In the genomic region with DNA sequence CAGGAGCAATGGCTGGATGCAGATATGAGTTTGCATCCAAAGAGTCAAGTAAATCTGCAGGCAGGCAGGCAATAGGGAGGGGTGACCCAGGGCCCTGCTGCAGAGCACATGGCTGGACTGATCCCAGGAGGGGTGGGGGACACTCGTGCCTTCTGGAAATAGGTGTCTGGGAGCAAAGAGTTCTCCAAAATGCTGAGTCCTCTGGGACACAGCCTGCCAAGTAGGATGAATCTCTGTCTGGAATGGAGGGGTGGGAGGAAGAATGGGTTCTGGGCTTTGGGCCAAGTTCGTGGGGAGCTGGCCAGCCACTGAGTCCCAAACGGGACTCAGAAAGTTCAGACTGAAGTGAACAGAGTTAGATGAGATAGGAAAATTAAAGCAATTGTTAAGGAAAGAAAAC, we compare ENCODE assay signal across 12 cellular contexts.
DNase-seq lines count a peak whose midpoint lies in the region; ATAC-seq and TF ChIP-seq lines count a peak whose summit lies in the region.
"Had no signal": no experiment of that assay in that cellular context is flagged by ENCODE, and none has a peak within 500 bp of the region (broad histone marks: within the 10 kb centered on the region; RNA-seq: fewer than 3 reads in every experiment).

No MANE protein-coding gene starts in this region.

- H3K4me1 ChIP-seq in OCI-LY7 (ENCODE audit: insufficient read depth, low read length, poor library complexity, severe bottlenecking), result no peaks in the 10 kb centered on the region
- H3K4me1 ChIP-seq: parathyroid adenoma had no signal

- H3K27ac ChIP-seq in RWPE1, result peak overlapping the region; percentile 42; the same call in 1 of the 2 replicates
- H3K27ac ChIP-seq in WERI-Rb-1, result no peak overlapping the region
- no peak overlapping the region for H3K27ac ChIP-seq in OCI-LY7 (ENCODE audit: low read depth, low read length, poor library complexity, severe bottlenecking)
- H3K27ac ChIP-seq: parathyroid adenoma had no signal

- POLR2A ChIA-PET in RWPE1 (lab: Yijun Ruan, JAX; ENCODE audit: low non-redundant PET) (no interaction called here), OCI-LY7 (lab: Charles Lee) (no interaction called here)

- H3K4me3 ChIP-seq in AG10803 (ENCODE audit: low read length) (peak overlapping the region; percentile 26), fibroblast of the aortic adventitia (ENCODE audit: low read depth, low read length) (no peak overlapping the region), WERI-Rb-1 (ENCODE audit: low read depth, low read length) (no peak overlapping the region), OCI-LY7 (ENCODE audit: low read depth, low read length, poor library complexity, severe bottlenecking) (no peak overlapping the region)

- intact Hi-C loops in OCI-LY7 (cut with micrococcal nuclease; ENCODE audit: unreplicated experiment), result no loop called here

- H3K79me2 ChIP-seq in OCI-LY7 (ENCODE audit: insufficient read depth, low read depth, low read length), result no peaks in the 10 kb centered on the region
- H3K79me2 ChIP-seq: parathyroid adenoma had no signal

- BruUV-seq in OCI-LY7 (replicated peaks; lab: Mats Ljungman, UMichigan), result no TSS peak

- no peaks in the 10 kb centered on the region for H3K27me3 ChIP-seq in WERI-Rb-1 (ENCODE audit: insufficient read depth, low read depth, severe bottlenecking)

- H3K36me3 ChIP-seq in WERI-Rb-1, result no peaks in the 10 kb centered on the region
- H3K36me3 ChIP-seq in OCI-LY7 (ENCODE audit: insufficient read depth, low read length), result no peaks in the 10 kb centered on the region

- H3K4me2 ChIP-seq in OCI-LY7 (ENCODE audit: low read length), result no peak overlapping the region

- DNase-seq in AG10803 (ENCODE audit: low read depth), result peak; percentile 90
- DNase-seq in RWPE1 (ENCODE audit: low spot score), result peak; percentile 34
- peak; percentile 88 for DNase-seq in fibroblast of the aortic adventitia (ENCODE audit: low read depth)
- DNase-seq in omental fat pad (ENCODE audit: low spot score), result no peak
- no peak for DNase-seq in SW480 (ENCODE audit: low spot score)
- no peak for DNase-seq in WERI-Rb-1
- no peak for DNase-seq in OCI-LY7 (ENCODE audit: low spot score)
- DNase-seq: activated CD4-positive, alpha-beta T cell treated with anti-CD3 and anti-CD28 coated beads, Interleukin-2, amount 50 U/mL, for 1 hour; H7; NCI-H187 treated with DMSO at 0.1 percent for 48 hours had no signal

- H2AFZ ChIP-seq in OCI-LY7 (ENCODE audit: low read length), result no peak overlapping the region
- H2AFZ ChIP-seq: parathyroid adenoma had no signal

- H3K9me3 ChIP-seq in WERI-Rb-1 (ENCODE audit: severe bottlenecking) (no peaks in the 10 kb centered on the region), OCI-LY7 (ENCODE audit: low read length) (no peaks in the 10 kb centered on the region)

- CTCF ChIA-PET in RWPE1 (lab: Yijun Ruan, JAX), result no interaction called here
- CTCF ChIA-PET in OCI-LY7 (lab: Charles Lee; ENCODE audit: unreplicated experiment), result no interaction called here

- no peaks in the 10 kb centered on the region for H3K9me2 ChIP-seq in OCI-LY7 (ENCODE audit: insufficient read depth, low read length)

- H4K20me1 ChIP-seq in OCI-LY7 (ENCODE audit: insufficient read depth, low read length), result no peaks in the 10 kb centered on the region

- TF ChIP-seq CTCF in AG10803 (conservative IDR thresholded peaks at IDR 0.05; ENCODE audit: low read length) (no peak), RWPE1 (conservative IDR thresholded peaks at IDR 0.05; ENCODE audit: low read depth) (no peak), fibroblast of the aortic adventitia (IDR thresholded peaks at IDR 0.05; ENCODE audit: insufficient read depth, low read length) (no peak), omental fat pad (IDR thresholded peaks at IDR 0.05) (no peak), WERI-Rb-1 (IDR thresholded peaks at IDR 0.05; ENCODE audit: low read depth, low read length) (no peak), OCI-LY7 (conservative IDR thresholded peaks at IDR 0.05; ENCODE audit: low read length) (no peak)

- peak; percentile 54 for ATAC-seq in omental fat pad (ENCODE audit: low FRiP score)
- ATAC-seq in GM18907 (IDR thresholded peaks at IDR 0.05; ENCODE audit: unreplicated experiment), result no peak

Comparison
In these comparisons a context has a peak if more than half of its experiments do, and no peak if none do; other contexts are left out.
1. DNase-seq: peak in AG10803 (single experiment), RWPE1 (single experiment) and fibroblast of the aortic adventitia (single experiment); none in omental fat pad (single experiment), SW480 (single experiment), WERI-Rb-1 (single experiment) and OCI-LY7 (single experiment).